Comparison of ENCODE assay signal across 22 cellular contexts in the genomic region with DNA sequence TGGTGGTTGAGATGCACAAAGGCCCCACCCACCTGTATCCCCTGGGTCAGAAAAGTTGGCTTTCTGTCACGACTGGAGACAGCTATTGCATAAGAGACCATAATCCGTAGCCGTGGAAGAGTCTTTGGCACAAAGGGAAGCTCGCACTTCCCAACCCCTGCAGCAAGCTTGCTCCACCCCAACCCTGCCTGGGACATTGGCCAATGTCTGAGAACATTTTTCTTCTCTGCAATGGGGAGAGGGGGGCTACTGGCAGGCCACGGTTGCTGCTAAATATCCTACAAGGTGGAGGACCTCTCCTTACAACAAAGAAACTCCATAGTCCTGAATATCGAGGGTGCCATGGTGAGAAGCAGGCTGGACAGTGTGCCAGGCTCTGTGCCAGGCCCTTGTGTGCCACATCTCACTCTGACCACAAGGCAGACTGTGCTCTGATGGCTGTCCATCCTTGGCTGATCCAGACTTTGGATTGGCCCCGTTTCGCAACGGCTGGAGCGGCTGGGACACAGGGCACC.
DNase-seq lines count a peak whose midpoint lies in the region; ATAC-seq, FAIRE-seq and TF ChIP-seq lines count a peak whose summit lies in the region.
"Had no signal": no experiment of that assay in that cellular context is flagged by ENCODE, and none has a peak within 500 bp of the region (broad histone marks: within the 10 kb centered on the region; RNA-seq: fewer than 3 reads in every experiment).

No MANE protein-coding gene starts in this region.

- peaks cover 0 to 2% of the 10 kb centered on the region in 2 experiments; a peak in 1 of 4 replicates for H3K9me3 ChIP-seq in H1 (ENCODE audit: insufficient read depth in 2 of 2, low read depth in 1 of 2, low read length in 1 of 2)
- H3K9me3 ChIP-seq in CD8-positive, alpha-beta T cell (ENCODE audit: low read length): no peaks in the 10 kb centered on the region
- H3K9me3 ChIP-seq: SK-N-SH, thoracic aorta had no signal

- H3K4me1 ChIP-seq in GM23338 (ENCODE audit: insufficient read depth) (peaks cover 5% of the 10 kb centered on the region; the same call in 1 of the 2 replicates), H1 (replicated peaks in 1 of 4; ENCODE audit: control insufficient read depth in 3 of 4, insufficient read depth in 4 of 4, low read length in 3 of 4) (peaks cover 4 to 10% (median 6%) of the 10 kb centered on the region in 4 experiments; a peak in 6 of 7 replicates)
- H3K4me1 ChIP-seq in CD8-positive, alpha-beta T cell (ENCODE audit: insufficient read depth, low read length): no peaks in the 10 kb centered on the region

- no peak overlapping the region for H3K18ac ChIP-seq in H1 (ENCODE audit: extremely low read depth, low read length)

- no peak overlapping the region for H3K56ac ChIP-seq in H1 (replicated peaks; ENCODE audit: insufficient read length, low read depth, low read length)

- H3K27me3 ChIP-seq in GM23338 (ENCODE audit: insufficient read depth) (no peaks in the 10 kb centered on the region), H1 (replicated peaks in 1 of 4; ENCODE audit: control insufficient read depth in 3 of 4, extremely low read depth in 1 of 4, insufficient read depth in 3 of 4, low read length in 3 of 4) (no peaks in the 10 kb centered on the region)
- H3K27me3 ChIP-seq in CD8-positive, alpha-beta T cell (ENCODE audit: insufficient read depth, low read length): no peaks in the 10 kb centered on the region

- H3K4ac ChIP-seq in H1 (replicated peaks; ENCODE audit: insufficient read length, low read depth, low read length): no peak overlapping the region

- no peak overlapping the region for H2BK120ac ChIP-seq in H1 (replicated peaks; ENCODE audit: low read depth, low read length)

- peaks cover 37% of the 10 kb centered on the region for H3K36me3 Mint-ChIP-seq in GM23338 (ENCODE audit: low read depth)
- H3K36me3 Mint-ChIP-seq in activated T-helper 17 cell treated with anti-CD3 and anti-CD28 coated beads, Interleukin-2, amount 50 U/mL, for 72 hours (ENCODE audit: low read depth): no peaks in the 10 kb centered on the region
- no peaks in the 10 kb centered on the region for H3K36me3 Mint-ChIP-seq in CD8-positive, alpha-beta T cell

- FAIRE-seq in H1 (lab: Jason Lieb, UNC): no peak

- H3K79me2 ChIP-seq in GM23338 (replicated peaks; ENCODE audit: insufficient read depth) (peaks cover 15% of the 10 kb centered on the region), H1 (ENCODE audit: control insufficient read depth in 1 of 2, insufficient read depth in 2 of 2, low read length in 2 of 2) (peaks cover 0 to 25% of the 10 kb centered on the region in 2 experiments; a peak in 2 of 4 replicates)

- no peak overlapping the region for H2BK15ac ChIP-seq in H1 (ENCODE audit: low read length)

- intact Hi-C loops in CD8-positive, alpha-beta T cell (cut with DNase I, micrococcal nuclease): no loop called here

- H3K36me3 ChIP-seq in GM23338 (ENCODE audit: insufficient read depth) (no peaks in the 10 kb centered on the region; the same call in 1 of the 2 replicates), H1 (ENCODE audit: control insufficient read depth in 2 of 4, insufficient read depth in 4 of 4, low read length in 3 of 4) (peaks cover 0 to 4% (median 0%) of the 10 kb centered on the region in 4 experiments; a peak in 1 of 8 replicates)
- H3K36me3 ChIP-seq in CD8-positive, alpha-beta T cell (ENCODE audit: insufficient read depth, low read length): no peaks in the 10 kb centered on the region
- H3K36me3 ChIP-seq: thoracic aorta had no signal

- TF ChIP-seq POLR2A in H1 (IDR thresholded peaks at IDR 0.05; ENCODE audit: control extremely low read depth in 1 of 2, low read depth in 2 of 2, low read length in 2 of 2): no peak

- H4K20me1 ChIP-seq in GM23338 (replicated peaks; ENCODE audit: insufficient read depth): no peaks in the 10 kb centered on the region; the same call in 1 of the 2 replicates
- peaks cover 10 to 21% of the 10 kb centered on the region in 2 experiments for H4K20me1 ChIP-seq in H1 (replicated peaks in 1 of 2; ENCODE audit: control insufficient read depth in 1 of 2, insufficient read depth in 2 of 2, low read length in 2 of 2)

- no peak overlapping the region for H2AK5ac ChIP-seq in H1 (ENCODE audit: low read depth, low read length)

- H3F3A ChIP-seq in GM23338 (replicated peaks; ENCODE audit: low read depth): no peaks in the 10 kb centered on the region

- no peak overlapping the region for H3K23ac ChIP-seq in H1 (ENCODE audit: insufficient read length)

- TF ChIP-seq RAD21 in H1 (IDR thresholded peaks at IDR 0.05 in 1 of 2, conservative IDR thresholded peaks at IDR 0.05 in 1 of 2; ENCODE audit: low read depth in 2 of 2, low read length in 2 of 2): no peak

- 88% methylated on average over 10 of the region's 10 CpGs; no CpG with 5 or more reads in 1 of the 2 experiments for WGBS in H1 (ENCODE audit: extremely low coverage in 1 of 2, insufficient coverage in 1 of 2, insufficient read length in 1 of 2, insufficient replicate concordance in 2 of 2, low coverage in 1 of 2, low lambda C conversion rate in 2 of 2, missing lambda C conversion rate in 1 of 2), 2 experiments

- H2BK12ac ChIP-seq in H1 (ENCODE audit: low read depth, low read length): no peak overlapping the region

- H3K9me2 ChIP-seq in GM23338 (ENCODE audit: insufficient read depth): peaks cover 3% of the 10 kb centered on the region; the same call in 1 of the 2 replicates
- H3K9me2 ChIP-seq: SK-N-SH had no signal

- no peak overlapping the region for H2BK5ac ChIP-seq in H1 (ENCODE audit: low read depth, low read length)

- DNase-seq in GM23338 (ENCODE audit: low spot score) (no peak), H1 (ENCODE audit: low read depth in 1 of 2, low spot score in 2 of 2) (no peak), left lobe of liver (ENCODE audit: low spot score) (peak; percentile 74), COLO668 (lab: John Stamatoyannopoulos, UW; ENCODE audit: unreplicated experiment) (no peak)
- no peak for DNase-seq in CD8-positive, alpha-beta T cell
- DNase-seq: activated CD4-positive, alpha-beta T cell treated with anti-CD3 and anti-CD28 coated beads, Interleukin-2, amount 50 U/mL, for 48 hours; activated gamma-delta T cell; cerebellar nuclear complex; COR-L47; effector CD8-positive, alpha-beta T cell; NCI-H1105 treated with DMSO at 0.1 percent for 48 hours; NCI-H510A; NK-92 treated with Interleukin-12 subunit alpha and Interleukin-12 subunit beta, amount 100 ng/mL, for 24 hours; SK-N-SH had no signal

- H3K9me3 Mint-ChIP-seq in GM23338: peaks cover 23% of the 10 kb centered on the region
- peaks cover 4% of the 10 kb centered on the region for H3K9me3 Mint-ChIP-seq in activated T-helper 17 cell treated with anti-CD3 and anti-CD28 coated beads, Interleukin-2, amount 50 U/mL, for 72 hours
- no peaks in the 10 kb centered on the region for H3K9me3 Mint-ChIP-seq in CD8-positive, alpha-beta T cell
- H3K9me3 Mint-ChIP-seq: T-helper 2 cell treated with Interferon-gamma antibody and Interleukin-4, amounts not matched to agents 5 μg/mL and 100 μg/mL, for 36 hours had no signal

- peaks cover 8% of the 10 kb centered on the region for H3K27me3 Mint-ChIP-seq in GM23338 (ENCODE audit: insufficient read depth, low read depth, poor library complexity)
- H3K27me3 Mint-ChIP-seq in activated T-helper 17 cell treated with anti-CD3 and anti-CD28 coated beads, Interleukin-2, amount 50 U/mL, for 72 hours: peaks cover 15% of the 10 kb centered on the region
- peaks cover 31% of the 10 kb centered on the region for H3K27me3 Mint-ChIP-seq in CD8-positive, alpha-beta T cell (ENCODE audit: low read depth)

- H3K4me2 ChIP-seq in GM23338 (no peak overlapping the region), H1 (ENCODE audit: insufficient read depth in 1 of 2, low read depth in 2 of 2, low read length in 2 of 2) (no peak overlapping the region)
- H3K4me2 ChIP-seq: SK-N-SH had no signal

- TF ChIP-seq CTCF in GM23338 (conservative IDR thresholded peaks at IDR 0.05; ENCODE audit: low read depth in 2 of 2) (no peak), H1 (IDR thresholded peaks at IDR 0.05; ENCODE audit: control extremely low read depth in 1 of 3, insufficient read depth in 1 of 3, low read depth in 1 of 3, low read length in 3 of 3) (no peak)
- no peak for TF ChIP-seq CTCF in CD8-positive, alpha-beta T cell (IDR thresholded peaks at IDR 0.05)

- no peak overlapping the region for H3K4me3 ChIP-seq in GM23338
- no peak overlapping the region for H3K4me3 ChIP-seq in H1 (ENCODE audit: extremely low read depth in 1 of 4, insufficient read depth in 2 of 4, low read depth in 3 of 4, low read length in 4 of 4)
- H3K4me3 ChIP-seq in CD8-positive, alpha-beta T cell (ENCODE audit: low read depth, low read length): no peak overlapping the region
- H3K4me3 ChIP-seq: thoracic aorta had no signal

- H4K5ac ChIP-seq in H1 (ENCODE audit: insufficient read length, low read depth, low read length): no peak overlapping the region

- H3K4me1 Mint-ChIP-seq in GM23338: peaks cover 23% of the 10 kb centered on the region
- H3K4me1 Mint-ChIP-seq in activated T-helper 17 cell treated with anti-CD3 and anti-CD28 coated beads, Interleukin-2, amount 50 U/mL, for 72 hours: no peaks in the 10 kb centered on the region
- no peaks in the 10 kb centered on the region for H3K4me1 Mint-ChIP-seq in CD8-positive, alpha-beta T cell (ENCODE audit: low read depth)
- H3K4me1 Mint-ChIP-seq: B cell had no signal

- no peak overlapping the region for H3K9ac ChIP-seq in H1 (replicated peaks in 1 of 4; ENCODE audit: extremely low read depth in 1 of 4, low read depth in 3 of 4, low read length in 3 of 4)
- H3K9ac ChIP-seq: SK-N-SH had no signal

- no peak for TF ChIP-seq EP300 in H1 (IDR thresholded peaks at IDR 0.05; ENCODE audit: borderline replicate concordance in 1 of 2, low read depth in 2 of 2, low read length in 2 of 2)

- no peak overlapping the region for H3K14ac ChIP-seq in H1 (ENCODE audit: insufficient read length)

- H3K79me1 ChIP-seq in H1 (ENCODE audit: low read depth, low read length): peaks cover 18% of the 10 kb centered on the region

- ATAC-seq in GM23338 (no peak), left lobe of liver (peak; percentile 91)
- ATAC-seq in activated T-helper 17 cell treated with anti-CD3 and anti-CD28 coated beads, Interleukin-2, amount 50 U/mL, for 72 hours (replicated peaks): no peak
- no peak for ATAC-seq in CD8-positive, alpha-beta T cell
- ATAC-seq: Panc1, WTC11 had no signal

- no peak overlapping the region for H3K27ac ChIP-seq in GM23338 (ENCODE audit: low read depth)
- no peak overlapping the region for H3K27ac ChIP-seq in H1 (ENCODE audit: low read depth, low read length)
- H3K27ac ChIP-seq in temporal lobe (ENCODE audit: low read depth, low read length): peak overlapping the region; percentile 59
- no peak overlapping the region for H3K27ac ChIP-seq in CD8-positive, alpha-beta T cell (ENCODE audit: low read depth, low read length)
- H3K27ac ChIP-seq: HL-60, thoracic aorta had no signal

- POLR2A ChIA-PET in H1 (lab: Charles Lee; ENCODE audit: partially characterized antibody): no interaction called here
- POLR2A ChIA-PET in CD8-positive, alpha-beta T cell (lab: Charles Lee): no interaction called here

- CTCF ChIA-PET in H1 (lab: Charles Lee; ENCODE audit: partially characterized antibody): interaction anchor here (0.6 to 1.3 kb wide), 2 partner anchors 27 to 48 kb away, joined by 3 read pairs; no protein-coding TSS in a partner anchor
- CTCF ChIA-PET in CD8-positive, alpha-beta T cell (lab: Charles Lee): no interaction called here

- H3K27ac Mint-ChIP-seq in GM23338: peak overlapping the region; percentile 64; the same call in 1 of the 2 replicates
- H3K27ac Mint-ChIP-seq in activated T-helper 17 cell treated with anti-CD3 and anti-CD28 coated beads, Interleukin-2, amount 50 U/mL, for 72 hours: no peak overlapping the region
- H3K27ac Mint-ChIP-seq in CD8-positive, alpha-beta T cell: no peak overlapping the region
- H3K27ac Mint-ChIP-seq: B cell; T-helper 2 cell treated with Interferon-gamma antibody and Interleukin-4, amounts not matched to agents 5 μg/mL and 100 μg/mL, for 36 hours; WTC11 had no signal

- peak overlapping the region; percentile 11; the same call in 1 of the 2 replicates for H4K8ac ChIP-seq in H1 (ENCODE audit: extremely low read depth, insufficient read depth, low read length)

- H3K4me3 Mint-ChIP-seq in GM23338: no peak overlapping the region
- no peak overlapping the region for H3K4me3 Mint-ChIP-seq in activated T-helper 17 cell treated with anti-CD3 and anti-CD28 coated beads, Interleukin-2, amount 50 U/mL, for 72 hours
- no peak overlapping the region for H3K4me3 Mint-ChIP-seq in CD8-positive, alpha-beta T cell
- H3K4me3 Mint-ChIP-seq: B cell; T-helper 2 cell treated with Interferon-gamma antibody and Interleukin-4, amounts not matched to agents 5 μg/mL and 100 μg/mL, for 36 hours; WTC11 had no signal

- peak overlapping the region; percentile 48 for H4K91ac ChIP-seq in H1 (replicated peaks; ENCODE audit: insufficient read length, low read length)

- H2BK20ac ChIP-seq in H1 (ENCODE audit: low read length): no peak overlapping the region

- H3K23me2 ChIP-seq in H1 (ENCODE audit: low read depth, low read length): no peaks in the 10 kb centered on the region

- H2AFZ ChIP-seq in GM23338 (no peak overlapping the region), H1 (ENCODE audit: low read length) (no peak overlapping the region)
